In the genomic region with DNA sequence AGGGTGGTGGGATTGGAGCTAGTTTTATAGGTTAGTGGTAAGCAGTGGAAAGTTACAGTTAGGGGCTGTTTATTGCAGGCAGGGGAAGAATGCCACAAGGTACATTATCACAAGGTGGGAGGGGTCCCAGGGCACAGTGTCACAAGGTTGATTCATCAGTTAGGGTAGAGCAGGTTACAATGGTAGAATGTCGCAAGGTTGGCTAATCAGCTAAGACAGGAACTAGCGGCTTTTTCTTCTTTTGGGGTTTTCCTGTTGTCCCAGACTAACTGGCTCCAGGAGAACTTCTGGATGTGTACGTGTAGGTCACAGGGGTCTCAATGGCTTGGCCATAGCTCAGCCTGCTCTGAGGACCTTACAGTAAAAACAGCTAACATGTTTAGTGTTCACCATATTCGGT, we compare ENCODE assay signal across 19 cellular contexts.
DNase-seq lines count a peak whose midpoint lies in the region; ATAC-seq, FAIRE-seq and TF ChIP-seq lines count a peak whose summit lies in the region.
"Had no signal": no experiment of that assay in that cellular context is flagged by ENCODE, and none has a peak within 500 bp of the region (broad histone marks: within the 10 kb centered on the region; RNA-seq: fewer than 3 reads in every experiment).

No MANE protein-coding gene starts in this region.

- POLR2A ChIA-PET in HepG2 (lab: Yijun Ruan, JAX) = no interaction called here

- no peak for FAIRE-seq in HepG2 (lab: Jason Lieb, UNC)
- FAIRE-seq: GM12891, K562 had no signal

- TF ChIP-seq CTCF in HepG2 (CRISPR knock-in tag; IDR thresholded peaks at IDR 0.05) = no peak
- TF ChIP-seq CTCF in right lobe of liver (IDR thresholded peaks at IDR 0.05) = no peak
- no peak for TF ChIP-seq CTCF in neutrophil (IDR thresholded peaks at IDR 0.05)

- H3K9ac ChIP-seq in HepG2 (ENCODE audit: insufficient read depth, low read depth, low read length) = no peak overlapping the region
- H3K9ac ChIP-seq: BLaER1 treated with 17β-estradiol and CSF1 and Interleukin-3, amounts not matched to agents 10 nM and 100 nM; GM23248 had no signal

- BruUV-seq in HepG2 (replicated peaks; lab: Mats Ljungman, UMichigan) = no TSS peak

- no peak for TF ChIP-seq EP300 in HepG2 (IDR thresholded peaks at IDR 0.05; ENCODE audit: low read depth in 2 of 2, low read length in 2 of 2)
- no peak for TF ChIP-seq EP300 in HepG2 (CRISPR knock-in tag; IDR thresholded peaks at IDR 0.05; ENCODE audit: borderline replicate concordance)

- CTCF ChIA-PET in HepG2 (lab: Yijun Ruan, JAX; ENCODE audit: low intra/inter-chr PET ratio, low total read pairs) = no interaction called here

- H3K27ac ChIP-seq in HepG2 (ENCODE audit: extremely low read length, insufficient read depth, low read length) (no peak overlapping the region), right lobe of liver (no peak overlapping the region), neutrophil (peak overlapping the region; percentile 2)
- H3K27ac ChIP-seq: BLaER1 treated with 17β-estradiol and CSF1 and Interleukin-3, amounts not matched to agents 10 nM and 100 nM; GM23248 had no signal

- ATAC-seq in HepG2 (no peak), right lobe of liver (no peak)
- ATAC-seq: CD8-positive, alpha-beta T cell; K562 had no signal

- H3K4me1 ChIP-seq in HepG2 (ENCODE audit: insufficient read depth, low read length) (no peaks in the 10 kb centered on the region), right lobe of liver (no peaks in the 10 kb centered on the region), neutrophil (ENCODE audit: control insufficient read depth in 1 of 2, insufficient read depth in 1 of 2, low read depth in 1 of 2, low read length in 1 of 2) (peaks cover 4 to 9% of the 10 kb centered on the region in 2 experiments)
- H3K4me1 ChIP-seq: BLaER1 treated with 17β-estradiol and CSF1 and Interleukin-3, amounts not matched to agents 10 nM and 100 nM had no signal

- H3K4me2 ChIP-seq in HepG2 (ENCODE audit: low read depth, low read length) = no peak overlapping the region
- H3K4me2 ChIP-seq: BLaER1 treated with 17β-estradiol and CSF1 and Interleukin-3, amounts not matched to agents 10 nM and 100 nM had no signal

- DNase-seq in HepG2 (ENCODE audit: low spot score) = peak; percentile 15
- DNase-seq in right lobe of liver = no peak
- DNase-seq in HuH-7 (ENCODE audit: low spot score) = peak; percentile 16
- peak; percentile 40 for DNase-seq in NOMO-1 treated with DMSO at 0.1 percent for 48 hours (lab: John Stamatoyannopoulos, UW; ENCODE audit: unreplicated experiment)
- no peak for DNase-seq in LoVo (ENCODE audit: low spot score)
- DNase-seq in mesenteric fat pad (ENCODE audit: low spot score) = no peak
- DNase-seq in central memory CD4-positive, alpha-beta T cell = no peak
- DNase-seq: CD8-positive, alpha-beta T cell; DMS 273 treated with DMSO at 0.1 percent for 48 hours; DMS53; DND-41; EL; GM23248; HCEC 1CT; IMR-90 had no signal

- H3K4me3 ChIP-seq in HepG2 (replicated peaks in 1 of 3; ENCODE audit: insufficient read depth in 1 of 3, low read depth in 2 of 3, low read length in 3 of 3) = no peak overlapping the region
- H3K4me3 ChIP-seq in right lobe of liver = no peak overlapping the region
- no peak overlapping the region for H3K4me3 ChIP-seq in neutrophil (ENCODE audit: low read depth in 1 of 2, low read length in 1 of 2)
- H3K4me3 ChIP-seq: BLaER1 treated with 17β-estradiol and CSF1 and Interleukin-3, amounts not matched to agents 10 nM and 100 nM; GM23248; K562 had no signal

- in situ Hi-C loops in HepG2 (cut with HindIII; ENCODE audit: extremely low pct_ligation_motif_present, low pct_unique_long_range_greater_than_20kb) = no loop called here

- H4K20me1 ChIP-seq in HepG2 (ENCODE audit: insufficient read depth, low read length) = no peaks in the 10 kb centered on the region
- H4K20me1 ChIP-seq: BLaER1 treated with 17β-estradiol and CSF1 and Interleukin-3, amounts not matched to agents 10 nM and 100 nM had no signal

- H3K9me3 ChIP-seq in HepG2 (ENCODE audit: low read length) (no peaks in the 10 kb centered on the region; the same call in 1 of the 2 replicates), right lobe of liver (no peaks in the 10 kb centered on the region), neutrophil (no peaks in the 10 kb centered on the region)
- H3K9me3 ChIP-seq: BLaER1 treated with 17β-estradiol and CSF1 and Interleukin-3, amounts not matched to agents 10 nM and 100 nM had no signal

- no peak for TF ChIP-seq POLR2A in HepG2 (IDR thresholded peaks at IDR 0.05; ENCODE audit: insufficient read depth in 1 of 2, low read depth in 2 of 2, low read length in 2 of 2)
- no peak for TF ChIP-seq POLR2A in right lobe of liver (IDR thresholded peaks at IDR 0.05)

- WGBS in HepG2 (ENCODE audit: low lambda C conversion rate) = 30% methylated on average over 4 of the region's 4 CpGs
- 43% methylated on average over 2 of the region's 4 CpGs for WGBS in right lobe of liver (ENCODE audit: insufficient coverage, low coverage, low lambda C conversion rate, missing lambda C conversion rate)

- no peak for TF ChIP-seq RAD21 in HepG2 (CRISPR knock-in tag; IDR thresholded peaks at IDR 0.05)

- intact Hi-C loops in HepG2 (cut with micrococcal nuclease; ENCODE audit: unreplicated experiment) = no loop called here
- intact Hi-C loops in right lobe of liver (cut with DNase I) = no loop called here

- H2AFZ ChIP-seq in HepG2 (ENCODE audit: low read length) = no peak overlapping the region
- H2AFZ ChIP-seq: GM23248 had no signal

- H3K79me2 ChIP-seq in HepG2 (ENCODE audit: insufficient read depth, low read length) = no peaks in the 10 kb centered on the region

- H3K36me3 ChIP-seq in HepG2 (replicated peaks in 1 of 2; ENCODE audit: control insufficient read depth in 1 of 2, insufficient read depth in 2 of 2, low read length in 2 of 2) (no peaks in the 10 kb centered on the region), right lobe of liver (no peaks in the 10 kb centered on the region), neutrophil (no peaks in the 10 kb centered on the region)
- H3K36me3 ChIP-seq: BLaER1 treated with 17β-estradiol and CSF1 and Interleukin-3, amounts not matched to agents 10 nM and 100 nM had no signal

- H3K27me3 ChIP-seq in HepG2 (ENCODE audit: control insufficient read depth in 1 of 2, insufficient read depth in 2 of 2, low read length in 2 of 2) (no peaks in the 10 kb centered on the region), right lobe of liver (no peaks in the 10 kb centered on the region), neutrophil (no peaks in the 10 kb centered on the region)
- H3K27me3 ChIP-seq: BLaER1 treated with 17β-estradiol and CSF1 and Interleukin-3, amounts not matched to agents 10 nM and 100 nM had no signal

TF ChIP-seq in HepG2, 621 proteins besides CTCF, POLR2A, EP300 and RAD21:
- TF ChIP-seq KDM5A (IDR thresholded peaks at IDR 0.05; ENCODE audit: borderline replicate concordance, low read length) (no peak), ZNF263 (CRISPR knock-in tag; IDR thresholded peaks at IDR 0.05) (no peak), ZNF232 (CRISPR knock-in tag; IDR thresholded peaks at IDR 0.05; ENCODE audit: borderline replicate concordance) (no peak), ZNF556 (CRISPR knock-in tag; IDR thresholded peaks at IDR 0.05; ENCODE audit: borderline replicate concordance) (no peak), DPF2 (CRISPR knock-in tag; IDR thresholded peaks at IDR 0.05; ENCODE audit: borderline replicate concordance, low read depth) (no peak), ARHGAP35 (CRISPR knock-in tag; IDR thresholded peaks at IDR 0.05; ENCODE audit: borderline replicate concordance) (no peak), KLF11 (CRISPR knock-in tag; IDR thresholded peaks at IDR 0.05) (no peak)

Comparison
In these comparisons a context has a peak if more than half of its experiments do, and no peak if none do; other contexts are left out.
1. DNase-seq: peak in HepG2 (single experiment), HuH-7 (single experiment) and NOMO-1 treated with DMSO at 0.1 percent for 48 hours (single experiment); none in right lobe of liver (0 of 3), LoVo (single experiment), mesenteric fat pad (single experiment) and central memory CD4-positive, alpha-beta T cell (single experiment).